Comparison of ENCODE assay signal across 19 cellular contexts in the genomic region with DNA sequence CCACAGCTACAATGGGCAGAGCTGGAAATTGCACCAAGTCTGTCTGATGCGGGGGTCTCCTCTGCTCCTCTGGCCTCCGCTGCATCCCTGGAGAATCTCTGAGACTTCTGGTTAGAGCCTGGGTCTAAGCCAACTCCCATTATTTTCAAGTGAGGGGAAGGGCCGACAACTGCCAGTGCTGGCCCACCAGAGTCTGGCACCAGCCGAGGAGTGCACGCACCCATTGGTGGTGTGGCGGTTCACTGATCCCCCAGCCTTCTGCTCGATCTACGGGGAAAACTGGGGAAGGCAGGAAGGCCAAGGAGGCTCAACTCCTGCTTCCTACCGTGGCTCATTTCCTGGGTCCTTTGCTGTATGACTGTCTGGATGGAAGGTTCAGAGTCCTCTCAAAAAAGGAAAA.
"Had no signal": no experiment of that assay in that cellular context is flagged by ENCODE, and none has a peak within 500 bp of the region (broad histone marks: within the 10 kb centered on the region; RNA-seq: fewer than 3 reads in every experiment).

No MANE protein-coding gene starts in this region.

- H3K9me3 ChIP-seq: colonic mucosa, ovary, vagina had no signal

- H3K36me3 ChIP-seq: colonic mucosa, ovary had no signal

- H3K27ac ChIP-seq: colonic mucosa, foreskin keratinocyte, hepatocyte, ovary, stomach, vagina had no signal

- H3K4me3 Mint-ChIP-seq: naive thymus-derived CD8-positive, alpha-beta T cell; type B pancreatic cell had no signal

- H3K4me2 ChIP-seq: hepatocyte had no signal

- ATAC-seq: foreskin keratinocyte; left colon; naive thymus-derived CD8-positive, alpha-beta T cell; right cardiac atrium had no signal

- H3K27me3 ChIP-seq: colonic mucosa, foreskin keratinocyte, hepatocyte, ovary, stomach, vagina had no signal

- H3K27ac Mint-ChIP-seq: type B pancreatic cell had no signal

- FAIRE-seq: endothelial cell of umbilical vein, small intestine had no signal

- H3K4me1 ChIP-seq: colonic mucosa, foreskin keratinocyte had no signal

- H3K27me3 Mint-ChIP-seq: naive thymus-derived CD8-positive, alpha-beta T cell; type B pancreatic cell had no signal

- H3K9me3 Mint-ChIP-seq: type B pancreatic cell had no signal

- H2AFZ ChIP-seq: hepatocyte had no signal

- H3K79me2 ChIP-seq: hepatocyte had no signal

- H3K4me3 ChIP-seq: colonic mucosa, hepatocyte, ovary, stomach, vagina had no signal

- DNase-seq: colonic mucosa; dermis blood vessel endothelial cell; erythroblast; foreskin keratinocyte; left colon; mammary epithelial cell; naive thymus-derived CD8-positive, alpha-beta T cell; nucleus accumbens; ovary; small intestine; stimulated activated CD4-positive, alpha-beta T cell treated with anti-CD3 and anti-CD28 coated beads, Interleukin-12 subunit alpha, Interleukin-12 subunit beta, amount 100 ng/mL, for 4 hours; stimulated activated naive CD4-positive, alpha-beta T cell; stomach; substantia nigra had no signal
